In genomic region chr10:71888248-71888622, GRCh38 we compare ENCODE assay signal across 8 cellular contexts. TPM values are rescaled to one million over a fixed set of nuclear protein-coding genes. Genes with fewer than 3 reads are reported as not detected.
DNase-seq lines count a peak whose midpoint lies in the region; ATAC-seq and TF ChIP-seq lines count a peak whose summit lies in the region.

No MANE protein-coding gene starts in this region.

- H3K9me3 Mint-ChIP-seq in Calu3 (ENCODE audit: low read depth, unreplicated experiment): no peaks in the 10 kb centered on the region
- H3K9me3 Mint-ChIP-seq in progenitor cell of endocrine pancreas (ENCODE audit: low read depth): no peaks in the 10 kb centered on the region

- no TSS peak for BruUV-seq in Calu3 (replicated peaks; lab: Mats Ljungman, UMichigan)

- H3K4me1 Mint-ChIP-seq in Calu3 (ENCODE audit: low read depth, unreplicated experiment): peaks cover 25% of the 10 kb centered on the region
- peaks cover 5% of the 10 kb centered on the region for H3K4me1 Mint-ChIP-seq in progenitor cell of endocrine pancreas (ENCODE audit: low read depth)

- no peaks in the 10 kb centered on the region for H3K36me3 ChIP-seq in Peyer's patch
- H3K36me3 ChIP-seq in H7 (replicated peaks; ENCODE audit: control insufficient read depth, insufficient read depth, low read length): no peaks in the 10 kb centered on the region

- DNase-seq in Calu3: no peak
- no peak for DNase-seq in Peyer's patch
- DNase-seq in epithelial cell of proximal tubule (ENCODE audit: low read depth): no peak
- DNase-seq in progenitor cell of endocrine pancreas (ENCODE audit: low spot score, unreplicated experiment): no peak
- DNase-seq in inferior parietal cortex (ENCODE audit: extremely low spot score): no peak
- no peak for DNase-seq in DMS79 treated with DMSO at 0.1 percent for 48 hours (lab: John Stamatoyannopoulos, UW)
- DNase-seq in H7: no peak

- no peaks in the 10 kb centered on the region for H3K9me3 ChIP-seq in Peyer's patch

- TF ChIP-seq POLR2A in Peyer's patch (IDR thresholded peaks at IDR 0.05): no peak

- H3K4me3 Mint-ChIP-seq in Calu3 (ENCODE audit: low read depth, unreplicated experiment): peak overlapping the region; percentile 75
- peak overlapping the region; percentile 69 for H3K4me3 Mint-ChIP-seq in progenitor cell of endocrine pancreas (ENCODE audit: low read depth)

- H3K27me3 Mint-ChIP-seq in Calu3 (ENCODE audit: unreplicated experiment) (no peaks in the 10 kb centered on the region), progenitor cell of endocrine pancreas (peaks cover 38% of the 10 kb centered on the region)

- H3K4me3 ChIP-seq in Peyer's patch (peak overlapping the region in 3 of 4 donors; percentile 24 to 45 (median 33)), epithelial cell of proximal tubule (ENCODE audit: low read depth, low read length) (peak overlapping the region; percentile 71), H7 (ENCODE audit: insufficient read depth, low read depth, low read length) (no peak overlapping the region)

- intact Hi-C loops in Calu3 (cut with micrococcal nuclease; ENCODE audit: unreplicated experiment): loop anchor here (5.0 kb wide), 1 partner anchor 36 kb away; the partner anchor contains the start of gene PSAP

- peak overlapping the region; percentile 60 for H3K27ac Mint-ChIP-seq in Calu3 (ENCODE audit: unreplicated experiment)
- H3K27ac Mint-ChIP-seq in progenitor cell of endocrine pancreas: no peak overlapping the region

- H3K27me3 ChIP-seq in Peyer's patch: no peaks in the 10 kb centered on the region
- peaks cover 19% of the 10 kb centered on the region for H3K27me3 ChIP-seq in H7 (ENCODE audit: control insufficient read depth, insufficient read depth, low read length)

- CTCF ChIA-PET in Calu3 (lab: Charles Lee): interaction anchor here (0.6 to 0.7 kb wide), 2 partner anchors 17 to 176 kb away, joined by 3 read pairs; no protein-coding TSS in a partner anchor

- no peak for ATAC-seq in HG02571 (IDR thresholded peaks at IDR 0.05; ENCODE audit: unreplicated experiment)

- TF ChIP-seq CTCF in Calu3 (IDR thresholded peaks at IDR 0.05; ENCODE audit: unreplicated experiment) (no peak), Peyer's patch (IDR thresholded peaks at IDR 0.05) (no peak), epithelial cell of proximal tubule (conservative IDR thresholded peaks at IDR 0.05; ENCODE audit: low read depth, low read length) (no peak), progenitor cell of endocrine pancreas (IDR thresholded peaks at IDR 0.05; ENCODE audit: unreplicated experiment) (no peak)

- peak overlapping the region; percentile 60 to 75 (median 72) for H3K27ac ChIP-seq in Peyer's patch

- H3K4me1 ChIP-seq in Peyer's patch: peaks cover 0 to 21% (median 5%) of the 10 kb centered on the region in 4 donors

- H3K36me3 Mint-ChIP-seq in Calu3 (ENCODE audit: insufficient read depth, unreplicated experiment): peaks cover 20% of the 10 kb centered on the region
- no peaks in the 10 kb centered on the region for H3K36me3 Mint-ChIP-seq in progenitor cell of endocrine pancreas (ENCODE audit: insufficient read depth)

RNA-seq across cellular contexts. Expression of gene PSAP, which starts 37.2 kb away (rescaled TPM):
- 840 and 1,050 TPM in 2 replicates for total RNA-seq in Calu3 (2022)
- 100 to 1,000 TPM; 193 to 647 (median 491) TPM for total RNA-seq in Peyer's patch
- total RNA-seq in epithelial cell of proximal tubule: 444 and 614 TPM in 2 replicates
- 510 and 538 TPM in 2 replicates for total RNA-seq in progenitor cell of endocrine pancreas
- 389 and 452 TPM in 2 replicates for total RNA-seq in H7 (2014; rRNA removed; shearing (Covaris generic))
